In genomic region chr19:5308471-5309437, GRCh38 we compare ENCODE assay signal across 9 cellular contexts. TPM values are rescaled to one million over a fixed set of nuclear protein-coding genes. Genes with fewer than 3 reads are reported as not detected.
DNase-seq lines count a peak whose midpoint lies in the region; ATAC-seq and TF ChIP-seq lines count a peak whose summit lies in the region.
"Had no signal": no experiment of that assay in that cellular context is flagged by ENCODE, and none has a peak within 500 bp of the region (broad histone marks: within the 10 kb centered on the region; RNA-seq: fewer than 3 reads in every experiment).

No MANE protein-coding gene starts in this region.

- H3K9me1 ChIP-seq in IMR-90 (ENCODE audit: insufficient read depth, low read length), result no peaks in the 10 kb centered on the region

- peak; percentile 99 for TF ChIP-seq POLR2A in IMR-90 (IDR thresholded peaks at IDR 0.05; ENCODE audit: low read depth, low read length)

- H3K4me1 ChIP-seq in IMR-90 (ENCODE audit: control insufficient read depth, insufficient read depth, low read length), result peaks cover 6% of the 10 kb centered on the region
- H3K4me1 ChIP-seq in right atrium auricular region, result no peaks in the 10 kb centered on the region
- H3K4me1 ChIP-seq in Caco-2, result no peaks in the 10 kb centered on the region

- H3K9me3 Mint-ChIP-seq in WTC11 (peaks cover 3% of the 10 kb centered on the region), Caco-2 (ENCODE audit: unreplicated experiment) (no peaks in the 10 kb centered on the region)

- H3K4me2 ChIP-seq in IMR-90 (ENCODE audit: low read depth, low read length), result peak overlapping the region; percentile 70

- no peak overlapping the region for H2BK15ac ChIP-seq in IMR-90 (ENCODE audit: low read depth, low read length)

- H3K14ac ChIP-seq in IMR-90 (replicated peaks; ENCODE audit: low read depth, low read length), result 0 out of 2 replicates have a peak overlapping the region, but pooled peaks have one; percentile 74

- H2AFZ ChIP-seq in IMR-90 (replicated peaks; ENCODE audit: low read length, poor library complexity), result peak overlapping the region; percentile 87

- peak overlapping the region; percentile 83; the same call in 1 of the 2 replicates for H4K91ac ChIP-seq in IMR-90 (ENCODE audit: insufficient read depth, low read depth, low read length)

- peaks cover 23% of the 10 kb centered on the region for H4K20me1 ChIP-seq in IMR-90 (ENCODE audit: insufficient read depth, low read length)

- peak overlapping the region; percentile 69; the same call in 1 of the 2 replicates for H3K23ac ChIP-seq in IMR-90 (ENCODE audit: low read depth, low read length)

- peak overlapping the region; percentile 85 for H3K4ac ChIP-seq in IMR-90 (ENCODE audit: low read depth, low read length)

- peak overlapping the region; percentile 74 for H2BK20ac ChIP-seq in IMR-90 (ENCODE audit: low read depth, low read length)

- intact Hi-C loops in IMR-90 (cut with micrococcal nuclease), result no loop called here
- intact Hi-C loops in Caco-2 (cut with micrococcal nuclease; ENCODE audit: unreplicated experiment), result no loop called here

- CTCF ChIA-PET in IMR-90 (lab: Yijun Ruan, JAX) (no interaction called here), WTC11 (lab: Charles Lee) (interaction anchor here (0.5 kb wide), 1 partner anchor 294 kb away, joined by 5 read pairs; no protein-coding TSS in a partner anchor), Caco-2 (lab: Charles Lee) (no interaction called here)

- BruUV-seq in IMR-90 (replicated peaks; lab: Mats Ljungman, UMichigan), result no TSS peak
- no TSS peak for BruUV-seq in Caco-2 (replicated peaks; lab: Mats Ljungman, UMichigan)

- ATAC-seq in IMR-90 (ENCODE audit: low read depth) (peak; percentile 85), WTC11 (peak; percentile 29; the same call in 1 of the 2 replicates), GM21423 (IDR thresholded peaks at IDR 0.05; ENCODE audit: unreplicated experiment) (no peak)

- H3K4me3 ChIP-seq in IMR-90 (ENCODE audit: insufficient read depth, low read depth, low read length) (no peak overlapping the region), right atrium auricular region (peak overlapping the region in 1 of 2 donors; percentile 34), Caco-2 (ENCODE audit: low read depth, low read length) (no peak overlapping the region)

- dilution Hi-C loops in IMR-90 (cut with HindIII; ENCODE audit: low sequenced_read_pairs, unreplicated experiment), result no loop called here

- peak overlapping the region; percentile 88 for H4K5ac ChIP-seq in IMR-90 (ENCODE audit: low read depth, low read length)

- no peak for TF ChIP-seq RAD21 in IMR-90 (IDR thresholded peaks at IDR 0.05; ENCODE audit: low read length)

- no peak overlapping the region for H3K56ac ChIP-seq in IMR-90 (ENCODE audit: extremely low read depth, insufficient read depth, low read length)

- H3K27me3 Mint-ChIP-seq in WTC11 (ENCODE audit: low read depth), result no peaks in the 10 kb centered on the region
- H3K27me3 Mint-ChIP-seq in Caco-2 (ENCODE audit: insufficient read depth, unreplicated experiment), result no peaks in the 10 kb centered on the region

- H3K36me3 ChIP-seq in IMR-90 (ENCODE audit: control insufficient read depth, insufficient read depth, low read length) (no peaks in the 10 kb centered on the region), right atrium auricular region (no peaks in the 10 kb centered on the region), Caco-2 (ENCODE audit: control insufficient read depth, insufficient read depth, low read length) (no peaks in the 10 kb centered on the region)

- H2BK5ac ChIP-seq in IMR-90 (ENCODE audit: low read depth, low read length, poor library complexity, severe bottlenecking), result peak overlapping the region; percentile 77

- peak overlapping the region; percentile 37 to 79; a peak in 3 of 4 replicates for H4K8ac ChIP-seq in IMR-90 (ENCODE audit: low read depth in 2 of 2, low read length in 2 of 2)

- peak overlapping the region; percentile 86 for H2BK120ac ChIP-seq in IMR-90 (ENCODE audit: low read depth, low read length)

- no peaks in the 10 kb centered on the region for H3K79me1 ChIP-seq in IMR-90 (ENCODE audit: low read depth in 1 of 2, low read length in 2 of 2)

- no peaks in the 10 kb centered on the region for H3K9me3 ChIP-seq in IMR-90 (ENCODE audit: control insufficient read depth, insufficient read depth, low read length)
- H3K9me3 ChIP-seq in right atrium auricular region, result no peaks in the 10 kb centered on the region
- H3K9me3 ChIP-seq in Caco-2, result no peaks in the 10 kb centered on the region

- H3K4me1 Mint-ChIP-seq in WTC11 (peaks cover 20% of the 10 kb centered on the region), Caco-2 (ENCODE audit: low read depth, unreplicated experiment) (no peaks in the 10 kb centered on the region)

- H3K27me3 ChIP-seq in IMR-90 (ENCODE audit: control insufficient read depth, insufficient read depth, low read length) (no peaks in the 10 kb centered on the region), right atrium auricular region (no peaks in the 10 kb centered on the region), Caco-2 (replicated peaks; ENCODE audit: control insufficient read depth, insufficient read depth, low read length) (no peaks in the 10 kb centered on the region)

- in situ Hi-C loops in IMR-90 (cut with MboI; ENCODE audit: low sequenced_read_pairs), result no loop called here

- peak overlapping the region; percentile 68; the same call in 1 of the 2 replicates for H3K27ac Mint-ChIP-seq in WTC11
- no peak overlapping the region for H3K27ac Mint-ChIP-seq in Caco-2 (ENCODE audit: unreplicated experiment)

- DNase-seq in IMR-90 (peak; percentile 90), WTC11 (ENCODE audit: low spot score) (no peak), right atrium auricular region (ENCODE audit: low spot score) (peak; percentile 84), smooth muscle cell of the brain vasculature (ENCODE audit: low read depth, low spot score) (peak; percentile 39), GDM1 (lab: John Stamatoyannopoulos, UW) (no peak), Caco-2 (no peak)
- no peak for DNase-seq in activated CD4-positive, alpha-beta T cell treated with anti-CD3 and anti-CD28 coated beads for 4 hours

- H2AK9ac ChIP-seq in IMR-90 (replicated peaks; ENCODE audit: low read depth, low read length, poor library complexity), result peak overlapping the region; percentile 49

- WGBS in IMR-90 (ENCODE audit: extremely low coverage in 2 of 2, insufficient read length in 1 of 2), 2 experiments, result no CpG with 5 or more reads among the region's 21 CpGs

- peak overlapping the region; percentile 36; the same call in 1 of the 2 replicates for H2AK5ac ChIP-seq in IMR-90 (ENCODE audit: low read depth, low read length)

- H3K4me3 Mint-ChIP-seq in WTC11, result no peak overlapping the region
- no peak overlapping the region for H3K4me3 Mint-ChIP-seq in Caco-2 (ENCODE audit: unreplicated experiment)

- H3K9ac ChIP-seq in IMR-90 (ENCODE audit: low read depth, low read length), result peak overlapping the region; percentile 43

- H3K18ac ChIP-seq in IMR-90 (ENCODE audit: low read depth, low read length), result peak overlapping the region; percentile 91

- no peak for TF ChIP-seq CTCF in IMR-90 (conservative IDR thresholded peaks at IDR 0.05; ENCODE audit: low read depth, low read length)
- no peak for TF ChIP-seq CTCF in WTC11 (IDR thresholded peaks at IDR 0.05)
- no peak for TF ChIP-seq CTCF in right atrium auricular region (IDR thresholded peaks at IDR 0.05)
- no peak for TF ChIP-seq CTCF in Caco-2 (IDR thresholded peaks at IDR 0.05; ENCODE audit: insufficient read depth in 1 of 2, low read depth in 1 of 2, low read length in 1 of 2, severe bottlenecking in 1 of 2, unreplicated experiment in 1 of 2)

- H3K36me3 Mint-ChIP-seq in WTC11, result peaks cover 2% of the 10 kb centered on the region
- peaks cover 6% of the 10 kb centered on the region for H3K36me3 Mint-ChIP-seq in Caco-2 (ENCODE audit: insufficient read depth, unreplicated experiment)

- H3K27ac ChIP-seq in IMR-90 (ENCODE audit: insufficient read depth, low read length), result peak overlapping the region; percentile 64
- H3K27ac ChIP-seq in right atrium auricular region, result peak overlapping the region; percentile 60 to 63
- H3K27ac ChIP-seq: HL-60 had no signal

- POLR2A ChIA-PET in IMR-90 (lab: Charles Lee; ENCODE audit: unreplicated experiment), result interaction anchor here (0.6 kb wide), 2 partner anchors 16 to 152 kb away, joined by 3 to 7 read pairs; no protein-coding TSS in a partner anchor
- POLR2A ChIA-PET in WTC11 (lab: Charles Lee), result interaction anchor here (1.1 kb wide), 1 partner anchor 16 kb away, joined by 3 read pairs; no protein-coding TSS in a partner anchor
- POLR2A ChIA-PET in Caco-2 (lab: Charles Lee), result no interaction called here

TF ChIP-seq in IMR-90, 13 proteins besides CTCF, POLR2A, EP300 and RAD21 (continues in another document):
- no peak for TF ChIP-seq USF2 (IDR thresholded peaks at IDR 0.05; ENCODE audit: low read depth, low read length)

TF ChIP-seq in WTC11, 78 proteins besides CTCF, POLR2A, EP300 and RAD21 (continues in another document):
- TF ChIP-seq RORB (CRISPR knock-in tag; IDR thresholded peaks at IDR 0.05), result no peak

RNA-seq across cellular contexts. Expression of gene PTPRS, which starts 31.9 kb away (rescaled TPM):
- total RNA-seq in IMR-90 (2012; rRNA removed) (40.1 and 43.3 TPM in 2 replicates), WTC11 (2021) (201 to 253 TPM (median 244 TPM) in 3 replicates), right atrium auricular region (100 to 1,000 TPM; 138 to 190 TPM), Caco-2 (2022) (65.0 and 65.6 TPM in 2 replicates)
- polyA plus RNA-seq in IMR-90 (2012; rRNA removed), result 51.9 and 56.5 TPM in 2 replicates
- polyA plus RNA-seq in IMR-90 (2012; cell fraction: cytosol; rRNA removed), result 38.6 and 74.6 TPM in 2 replicates
- polyA plus RNA-seq in IMR-90 (2012; cell fraction: nucleus; rRNA removed; ENCODE audit: low replicate concordance), result 97.2 and 218 TPM in 2 replicates

Comparison
In these comparisons a context has a peak if more than half of its experiments do, and no peak if none do; other contexts are left out.
1. DNase-seq: peak in IMR-90 (single experiment), right atrium auricular region (single experiment) and smooth muscle cell of the brain vasculature (single experiment); none in WTC11 (single experiment), activated CD4-positive, alpha-beta T cell treated with anti-CD3 and anti-CD28 coated beads for 4 hours (0 of 2), GDM1 (single experiment) and Caco-2 (0 of 2).